Comparison of ENCODE assay signal across 17 cellular contexts in genomic region chr14:52279405-52279804, GRCh38. TPM values are rescaled to one million over a fixed set of nuclear protein-coding genes. Genes with fewer than 3 reads are reported as not detected.
DNase-seq lines count a peak whose midpoint lies in the region; ATAC-seq lines count a peak whose summit lies in the region.
"Had no signal": no experiment of that assay in that cellular context is flagged by ENCODE, and none has a peak within 500 bp of the region (broad histone marks: within the 10 kb centered on the region; RNA-seq: fewer than 3 reads in every experiment).

No MANE protein-coding gene starts in this region.

- ATAC-seq in GM19467 (IDR thresholded peaks at IDR 0.05; ENCODE audit: unreplicated experiment) (no peak), HG03342 (IDR thresholded peaks at IDR 0.05; ENCODE audit: unreplicated experiment) (no peak)
- ATAC-seq: left lung, upper lobe of right lung had no signal

- DNase-seq in NCI-H748 (lab: John Stamatoyannopoulos, UW; ENCODE audit: unreplicated experiment) (peak; percentile 9), NCI-H748 treated with DMSO at 0.1 percent for 48 hours (lab: John Stamatoyannopoulos, UW) (no peak), NOMO-1 treated with DMSO at 0.1 percent for 48 hours (lab: John Stamatoyannopoulos, UW; ENCODE audit: unreplicated experiment) (peak; percentile 51), dermis blood vessel endothelial cell (peak; percentile 12), renal cortical epithelial cell (ENCODE audit: low read depth) (peak; percentile 3), KG1 (lab: John Stamatoyannopoulos, UW) (no peak)
- DNase-seq: aorta, GDM1, H7, left lung, NCI-H1092 treated with DMSO at 0.1 percent for 48 hours, NCI-H82, retina, T-helper 9 cell, upper lobe of right lung had no signal

RNA-seq across cellular contexts. Expression of gene PTGDR, which starts 11.9 kb away (rescaled TPM):
- not detected in 2 replicates for total RNA-seq in dermis blood vessel endothelial cell
- total RNA-seq in renal cortical epithelial cell: not detected in 2 replicates
- total RNA-seq: H7 had no signal

RNA-seq across cellular contexts. Expression of gene PTGER2, which starts 34.7 kb away (rescaled TPM):
- 0.14 and 0.34 TPM in 2 replicates for total RNA-seq in dermis blood vessel endothelial cell
- total RNA-seq in renal cortical epithelial cell: 8.7 and 41.3 TPM in 2 replicates

Comparison
In these comparisons a context has a peak if more than half of its experiments do, and no peak if none do; other contexts are left out.
1. DNase-seq: peak in NCI-H748 (single experiment), NOMO-1 treated with DMSO at 0.1 percent for 48 hours (single experiment), dermis blood vessel endothelial cell (single experiment) and renal cortical epithelial cell (single experiment); none in NCI-H748 treated with DMSO at 0.1 percent for 48 hours (single experiment) and KG1 (single experiment).